9 cellular contexts compared by ENCODE assay signal in genomic region chr2:136118819-136119716, GRCh38. TPM values are rescaled to one million over a fixed set of nuclear protein-coding genes. Genes with fewer than 3 reads are reported as not detected.
A peak's percentile ranks its signal among the peaks of the same experiment; 100 is the strongest.
DNase-seq lines count a peak whose midpoint lies in the region; ATAC-seq, FAIRE-seq and TF ChIP-seq lines count a peak whose summit lies in the region.
"Had no signal": no experiment of that assay in that cellular context is flagged by ENCODE, and none has a peak within 500 bp of the region (broad histone marks: within the 10 kb centered on the region; RNA-seq: fewer than 3 reads in every experiment).

No MANE protein-coding gene starts in this region.

- ATAC-seq in GM21423 (IDR thresholded peaks at IDR 0.05; ENCODE audit: unreplicated experiment): peak; percentile 25
- ATAC-seq in pancreas: peak in 3 of 4 donors; percentile 51 to 62 (median 59)
- ATAC-seq in HG03457 (IDR thresholded peaks at IDR 0.05; ENCODE audit: unreplicated experiment): no peak

- H3K36me3 ChIP-seq in pancreas: no peaks in the 10 kb centered on the region
- no peaks in the 10 kb centered on the region for H3K36me3 ChIP-seq in tibial artery
- H3K36me3 ChIP-seq: SJSA1 had no signal

- H3K27me3 ChIP-seq in pancreas: peaks cover 0 to 10% (median 3%) of the 10 kb centered on the region in 4 donors
- H3K27me3 ChIP-seq in tibial artery: peaks cover 0 to 62% of the 10 kb centered on the region in 2 donors

- H3K27ac ChIP-seq in pancreas: peak overlapping the region in 2 of 4 donors; percentile 54 to 58
- no peak overlapping the region for H3K27ac ChIP-seq in tibial artery
- H3K27ac ChIP-seq: SJSA1 had no signal

- H3K4me3 ChIP-seq in fibroblast of the aortic adventitia (ENCODE audit: low read depth, low read length) (peak overlapping the region; percentile 37), pancreas (peak overlapping the region in 3 of 4 donors; percentile 23 to 53 (median 27)), tibial artery (peak overlapping the region; percentile 45 to 46)

- no peak for FAIRE-seq in pancreas (lab: Jason Lieb, UNC)

- WGBS in pancreas, 2 donors: 2% methylated on average over 47 to 52 of the region's 52 CpGs

- TF ChIP-seq CTCF in fibroblast of the aortic adventitia (IDR thresholded peaks at IDR 0.05; ENCODE audit: insufficient read depth, low read length) (no peak), pancreas (IDR thresholded peaks at IDR 0.05) (no peak), tibial artery (IDR thresholded peaks at IDR 0.05) (no peak)

- DNase-seq in NCI-H748 (lab: John Stamatoyannopoulos, UW; ENCODE audit: unreplicated experiment): peak; percentile 93
- DNase-seq in activated T-cell treated with anti-CD3 and anti-CD28 coated beads for 24 hours (ENCODE audit: low read depth): peak; percentile 62
- no peak for DNase-seq in fibroblast of the aortic adventitia (ENCODE audit: low read depth)
- peak in 3 of 6 donors; percentile 51 to 67 (median 55) for DNase-seq in pancreas
- DNase-seq in tibial artery: peak; percentile 51 to 79
- DNase-seq in DMS114 treated with DMSO at 0.1 percent for 48 hours (lab: John Stamatoyannopoulos, UW; ENCODE audit: unreplicated experiment): no peak

- H3K9me3 ChIP-seq in pancreas (no peaks in the 10 kb centered on the region), tibial artery (no peaks in the 10 kb centered on the region)

- H3K4me1 ChIP-seq in pancreas (peaks cover 0 to 9% (median 0%) of the 10 kb centered on the region in 3 donors), tibial artery (peaks cover 0 to 36% (median 33%) of the 10 kb centered on the region in 4 donors)

- intact Hi-C loops in pancreas (cut with DNase I) (no loop called here), tibial artery (cut with DNase I; ENCODE audit: low total_unique reads) (no loop called here)

RNA-seq across cellular contexts. Expression of gene CXCR4, which starts 1.1 kb away (rescaled TPM):
- total RNA-seq in fibroblast of the aortic adventitia (ENCODE audit: low replicate concordance) (0.27 and 1.2 TPM in 2 replicates), pancreas (10 to 100 TPM in 2 of 6 donors, 1 to 10 TPM in 3, under 1 TPM in 1; 0.31 to 20.4 (median 2.0) TPM)
- polyA plus RNA-seq in pancreas: 1 to 10 TPM; 1.4 to 1.6 TPM

Comparison
In these comparisons a context has a peak if more than half of its experiments do, and no peak if none do; other contexts are left out.
1. DNase-seq: peak in NCI-H748 (single experiment), activated T-cell treated with anti-CD3 and anti-CD28 coated beads for 24 hours (single experiment) and tibial artery (2 of 2); none in fibroblast of the aortic adventitia (single experiment) and DMS114 treated with DMSO at 0.1 percent for 48 hours (single experiment).
2. Peak in every context shown above with its lines, with median percentiles within 50 percentile points of each other: H3K4me3 ChIP-seq.